22 cellular contexts compared by ENCODE assay signal in genomic region chr18:76420888-76421287, GRCh38.
"Had no signal": no experiment of that assay in that cellular context is flagged by ENCODE, and none has a peak within 500 bp of the region (broad histone marks: within the 10 kb centered on the region; RNA-seq: fewer than 3 reads in every experiment).

No MANE protein-coding gene starts in this region.

- ATAC-seq: activated CD8-positive, alpha-beta memory T cell treated with anti-CD3 and anti-CD28 coated beads, Interleukin-2, amount 10 ng/mL, durations not matched to agents 7 days and 5 days; activated CD8-positive, alpha-beta T cell treated with anti-CD3 and anti-CD28 coated beads for 36 hours; body of pancreas; left ventricle myocardium superior had no signal

- H3K36me3 ChIP-seq: cardiac muscle cell, thoracic aorta had no signal

- H3K27ac ChIP-seq: body of pancreas, cardiac muscle cell, parathyroid adenoma, thoracic aorta, WERI-Rb-1 had no signal

- H3K9ac ChIP-seq: parathyroid adenoma had no signal

- H2AFZ ChIP-seq: parathyroid adenoma had no signal

- DNase-seq: activated CD4-positive, alpha-beta T cell treated with anti-CD3 and anti-CD28 coated beads, Interleukin-2, amount 10 ng/mL, durations not matched to agents 7 days and 5 days; activated CD4-positive, CD25-positive, alpha-beta regulatory T cell treated with anti-CD3 and anti-CD28 coated beads, Interleukin-2, amount 50 U/mL, for 72 hours; activated CD8-positive, alpha-beta memory T cell treated with anti-CD3 and anti-CD28 coated beads, Interleukin-2, amount 10 ng/mL, durations not matched to agents 7 days and 5 days; activated CD8-positive, alpha-beta T cell treated with anti-CD3 and anti-CD28 coated beads for 36 hours; activated effector memory CD4-positive, alpha-beta T cell treated with anti-CD3 and anti-CD28 coated beads, Interleukin-2, amount 50 U/mL, for 16 hours; activated naive CD4-positive, alpha-beta T cell treated with anti-CD3 and anti-CD28 coated beads, Interleukin-2, amount 10 ng/mL, durations not matched to agents 7 days and 5 days; activated T-cell treated with anti-CD3 and anti-CD28 coated beads for 4 hours; amygdala; body of pancreas; effector CD4-positive, alpha-beta T cell; foreskin keratinocyte; kidney glomerular epithelial cell; left ventricle myocardium superior; mammary epithelial cell; midbrain; nucleus accumbens; stimulated activated CD4-positive, alpha-beta T cell treated with anti-CD3 and anti-CD28 coated beads, Interleukin-4, amount 100 ng/mL, for 1 hour; stimulated activated naive CD4-positive, alpha-beta T cell; WERI-Rb-1 had no signal

- H3K4me3 ChIP-seq: body of pancreas, cardiac muscle cell, thoracic aorta had no signal

- H3K27me3 ChIP-seq: body of pancreas, cardiac muscle cell, foreskin keratinocyte had no signal

- H3K9me3 ChIP-seq: body of pancreas, thoracic aorta had no signal
